In genomic region chr2:66867038-66867380, GRCh38 we compare ENCODE assay signal across 15 cellular contexts.
"Had no signal": no experiment of that assay in that cellular context is flagged by ENCODE, and none has a peak within 500 bp of the region (broad histone marks: within the 10 kb centered on the region; RNA-seq: fewer than 3 reads in every experiment).

No MANE protein-coding gene starts in this region.

- H3K27ac Mint-ChIP-seq: activated naive CD4-positive, alpha-beta T cell treated with anti-CD3 and anti-CD28 coated beads, Interleukin-2, amount 50 U/mL, for 72 hours; activated T-cell treated with anti-CD3 and anti-CD28 coated beads, Interleukin-2, amount 50 U/mL, for 24 hours had no signal

- ATAC-seq: activated naive CD4-positive, alpha-beta T cell treated with anti-CD3 and anti-CD28 coated beads, Interleukin-2, amount 50 U/mL, for 72 hours; left ventricle myocardium superior; stimulated activated naive CD8-positive, alpha-beta T cell treated with anti-CD3 and anti-CD28 coated beads, Interleukin-15, Interleukin-2, amounts not matched to agents 100 U/mL and 50 U/mL, for 24 hours had no signal

- DNase-seq: activated CD4-positive, alpha-beta T cell treated with anti-CD3 and anti-CD28 coated beads, Interleukin-2, amount 50 U/mL, for 1 hour; activated CD4-positive, CD25-positive, alpha-beta regulatory T cell; activated effector memory CD4-positive, alpha-beta T cell treated with Interleukin-2 at 50 U/mL for 16 hours; activated T-cell treated with anti-CD3 and anti-CD28 coated beads, Interleukin-2, amount 50 U/mL, for 24 hours; amygdala; dermis blood vessel endothelial cell; erythroblast; kidney; left ventricle myocardium superior; stimulated activated naive CD8-positive, alpha-beta T cell treated with anti-CD3 and anti-CD28 coated beads, Interleukin-15, Interleukin-2, amounts not matched to agents 100 U/mL and 50 U/mL, for 24 hours; T-helper 2 cell; upper lobe of left lung had no signal

- H3K27me3 Mint-ChIP-seq: activated T-cell treated with anti-CD3 and anti-CD28 coated beads, Interleukin-2, amount 50 U/mL, for 24 hours had no signal

- H3K27me3 ChIP-seq: right atrium auricular region, upper lobe of left lung had no signal

- H3K36me3 Mint-ChIP-seq: activated naive CD4-positive, alpha-beta T cell treated with anti-CD3 and anti-CD28 coated beads, Interleukin-2, amount 50 U/mL, for 72 hours had no signal

- H3K36me3 ChIP-seq: right atrium auricular region, upper lobe of left lung had no signal

- H3K9me3 ChIP-seq: right atrium auricular region, upper lobe of left lung had no signal

- H3K27ac ChIP-seq: parathyroid adenoma, right atrium auricular region, upper lobe of left lung had no signal

- H3K4me1 ChIP-seq: parathyroid adenoma, right atrium auricular region, upper lobe of left lung had no signal

- H3K4me3 Mint-ChIP-seq: activated T-cell treated with anti-CD3 and anti-CD28 coated beads, Interleukin-2, amount 50 U/mL, for 24 hours had no signal

- H3K4me3 ChIP-seq: right atrium auricular region, upper lobe of left lung had no signal
